Comparison of ENCODE assay signal across 14 cellular contexts in the genomic region with DNA sequence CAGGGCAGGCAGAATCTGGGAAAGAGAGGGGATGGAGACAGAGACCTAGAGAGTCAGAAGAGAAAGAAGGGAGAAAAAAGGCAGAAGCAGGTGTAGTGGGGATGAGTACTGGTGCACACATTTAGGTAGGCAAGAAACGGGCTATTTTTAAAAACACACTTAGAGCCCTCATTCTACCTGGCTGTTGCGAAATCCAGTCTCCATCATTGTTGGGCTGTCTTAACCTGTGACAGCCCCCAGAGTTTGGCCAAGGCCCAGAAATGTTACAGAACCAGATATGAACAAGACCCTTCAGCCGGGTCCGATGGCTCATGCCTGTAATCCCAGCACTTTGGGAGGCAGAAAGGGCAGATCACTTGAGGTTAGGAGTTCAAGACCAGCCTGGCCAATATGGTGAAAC. TPM values are rescaled to one million over a fixed set of nuclear protein-coding genes. Genes with fewer than 3 reads are reported as not detected.
DNase-seq lines count a peak whose midpoint lies in the region; ATAC-seq and TF ChIP-seq lines count a peak whose summit lies in the region.
"Had no signal": no experiment of that assay in that cellular context is flagged by ENCODE, and none has a peak within 500 bp of the region (broad histone marks: within the 10 kb centered on the region; RNA-seq: fewer than 3 reads in every experiment).

No MANE protein-coding gene starts in this region.

- no peak for TF ChIP-seq CTCF in parathyroid adenoma (IDR thresholded peaks at IDR 0.05)
- TF ChIP-seq CTCF in gastrocnemius medialis (IDR thresholded peaks at IDR 0.05 in 4 of 5, conservative IDR thresholded peaks at IDR 0.05 in 1 of 5), result no peak

- no peak for ATAC-seq in activated naive CD8-positive, alpha-beta T cell treated with anti-CD3 and anti-CD28 coated beads, Interleukin-2, amount 10 ng/mL, durations not matched to agents 7 days and 5 days (ENCODE audit: low read depth)
- no peak for ATAC-seq in activated naive CD8-positive, alpha-beta T cell treated with anti-CD3 and anti-CD28 coated beads, Interleukin-2, amount 50 U/mL, for 24 hours
- ATAC-seq in gastrocnemius medialis, result no peak
- ATAC-seq: Right ventricle myocardium inferior had no signal

- no peak overlapping the region for H3K4me3 Mint-ChIP-seq in activated naive CD8-positive, alpha-beta T cell treated with anti-CD3 and anti-CD28 coated beads, Interleukin-2, amount 10 ng/mL, durations not matched to agents 7 days and 5 days
- H3K4me3 Mint-ChIP-seq in activated naive CD8-positive, alpha-beta T cell treated with anti-CD3 and anti-CD28 coated beads, Interleukin-2, amount 50 U/mL, for 24 hours, result no peak overlapping the region
- H3K4me3 Mint-ChIP-seq: CD14-positive monocyte had no signal

- H3K36me3 ChIP-seq in parathyroid adenoma (ENCODE audit: control insufficient read depth, insufficient read depth, low read length) (no peaks in the 10 kb centered on the region), gastrocnemius medialis (no peaks in the 10 kb centered on the region)

- H3K4me1 ChIP-seq in parathyroid adenoma (peaks cover 16% of the 10 kb centered on the region), gastrocnemius medialis (no peaks in the 10 kb centered on the region)

- TF ChIP-seq POLR2A in gastrocnemius medialis (IDR thresholded peaks at IDR 0.05), result no peak

- H3K27me3 ChIP-seq in parathyroid adenoma (ENCODE audit: control insufficient read depth, insufficient read depth, low read length) (no peaks in the 10 kb centered on the region), gastrocnemius medialis (peaks cover 2 to 7% (median 4%) of the 10 kb centered on the region in 3 donors)

- H3K4me2 ChIP-seq in parathyroid adenoma (ENCODE audit: low read length), result no peak overlapping the region
- H3K4me2 ChIP-seq: SK-N-SH had no signal

- intact Hi-C loops in gastrocnemius medialis (cut with DNase I; ENCODE audit: low total_unique reads), result no loop called here

- peak overlapping the region; percentile 60 for H3K27ac Mint-ChIP-seq in activated naive CD8-positive, alpha-beta T cell treated with anti-CD3 and anti-CD28 coated beads, Interleukin-2, amount 10 ng/mL, durations not matched to agents 7 days and 5 days
- H3K27ac Mint-ChIP-seq in activated naive CD8-positive, alpha-beta T cell treated with anti-CD3 and anti-CD28 coated beads, Interleukin-2, amount 50 U/mL, for 24 hours, result no peak overlapping the region

- H3K9me3 ChIP-seq in parathyroid adenoma (ENCODE audit: control insufficient read depth, low read length) (no peaks in the 10 kb centered on the region), gastrocnemius medialis (no peaks in the 10 kb centered on the region)
- H3K9me3 ChIP-seq: SK-N-SH had no signal

- no peak overlapping the region for H3K4me3 ChIP-seq in parathyroid adenoma (ENCODE audit: low read depth, low read length)
- no peak overlapping the region for H3K4me3 ChIP-seq in gastrocnemius medialis

- H2AFZ ChIP-seq in parathyroid adenoma, result no peak overlapping the region

- no peaks in the 10 kb centered on the region for H3K79me2 ChIP-seq in parathyroid adenoma

- in situ Hi-C loops in gastrocnemius medialis (cut with MboI; ENCODE audit: low sequenced_read_pairs in 4 of 4), result no loop called here

- peaks cover 9% of the 10 kb centered on the region for H3K27me3 Mint-ChIP-seq in activated naive CD8-positive, alpha-beta T cell treated with anti-CD3 and anti-CD28 coated beads, Interleukin-2, amount 10 ng/mL, durations not matched to agents 7 days and 5 days
- H3K27me3 Mint-ChIP-seq in activated naive CD8-positive, alpha-beta T cell treated with anti-CD3 and anti-CD28 coated beads, Interleukin-2, amount 50 U/mL, for 24 hours, result peaks cover 6% of the 10 kb centered on the region

- H3K9ac ChIP-seq in parathyroid adenoma, result no peak overlapping the region
- H3K9ac ChIP-seq: SK-N-SH had no signal

- no peaks in the 10 kb centered on the region for H3K9me3 Mint-ChIP-seq in activated naive CD8-positive, alpha-beta T cell treated with anti-CD3 and anti-CD28 coated beads, Interleukin-2, amount 10 ng/mL, durations not matched to agents 7 days and 5 days
- H3K9me3 Mint-ChIP-seq in activated naive CD8-positive, alpha-beta T cell treated with anti-CD3 and anti-CD28 coated beads, Interleukin-2, amount 50 U/mL, for 24 hours, result no peaks in the 10 kb centered on the region
- H3K9me3 Mint-ChIP-seq: CD14-positive monocyte had no signal

- H3K27ac ChIP-seq in parathyroid adenoma, result peak overlapping the region; percentile 67
- no peak overlapping the region for H3K27ac ChIP-seq in gastrocnemius medialis

- peaks cover 13% of the 10 kb centered on the region for H3K4me1 Mint-ChIP-seq in activated naive CD8-positive, alpha-beta T cell treated with anti-CD3 and anti-CD28 coated beads, Interleukin-2, amount 10 ng/mL, durations not matched to agents 7 days and 5 days
- no peaks in the 10 kb centered on the region for H3K4me1 Mint-ChIP-seq in activated naive CD8-positive, alpha-beta T cell treated with anti-CD3 and anti-CD28 coated beads, Interleukin-2, amount 50 U/mL, for 24 hours
- H3K4me1 Mint-ChIP-seq: CD14-positive monocyte had no signal

- POLR2A ChIA-PET in activated naive CD8-positive, alpha-beta T cell treated with anti-CD3 and anti-CD28 coated beads, Interleukin-2, amount 10 ng/mL, durations not matched to agents 7 days and 5 days (lab: Charles Lee), result no interaction called here

- DNase-seq in activated naive CD8-positive, alpha-beta T cell treated with anti-CD3 and anti-CD28 coated beads, Interleukin-2, amount 10 ng/mL, durations not matched to agents 7 days and 5 days, result no peak
- DNase-seq in activated naive CD8-positive, alpha-beta T cell treated with anti-CD3 and anti-CD28 coated beads, Interleukin-2, amount 50 U/mL, for 24 hours, result no peak
- DNase-seq in gastrocnemius medialis, result no peak
- DNase-seq: COR-L47, DMS153, NCI-H1417, NCI-H1930, NCI-H2171, NCI-H510A, SK-N-SH had no signal

- H3K36me3 Mint-ChIP-seq in activated naive CD8-positive, alpha-beta T cell treated with anti-CD3 and anti-CD28 coated beads, Interleukin-2, amount 10 ng/mL, durations not matched to agents 7 days and 5 days, result no peaks in the 10 kb centered on the region
- H3K36me3 Mint-ChIP-seq in activated naive CD8-positive, alpha-beta T cell treated with anti-CD3 and anti-CD28 coated beads, Interleukin-2, amount 50 U/mL, for 24 hours (ENCODE audit: low read depth), result no peaks in the 10 kb centered on the region
- H3K36me3 Mint-ChIP-seq: CD14-positive monocyte had no signal

RNA-seq across cellular contexts. Expression of a gene that starts 12.6 kb away (rescaled TPM):
- 1 to 10 TPM; 1.1 to 1.8 TPM for total RNA-seq in activated naive CD8-positive, alpha-beta T cell treated with anti-CD3 and anti-CD28 coated beads, Interleukin-2, amount 10 ng/mL, durations not matched to agents 7 days and 5 days
- total RNA-seq in gastrocnemius medialis, result under 1 TPM in 1 of 4 donors, not detected in 3; 0.15 TPM
- total RNA-seq: A172 had no signal

RNA-seq across cellular contexts. Expression of a gene that starts 20.7 kb away (rescaled TPM):
- total RNA-seq in activated naive CD8-positive, alpha-beta T cell treated with anti-CD3 and anti-CD28 coated beads, Interleukin-2, amount 10 ng/mL, durations not matched to agents 7 days and 5 days, result not detected
- total RNA-seq in gastrocnemius medialis, result 1 to 10 TPM; 1.2 to 5.1 (median 2.0) TPM

RNA-seq across cellular contexts. Expression of a gene that starts 39.8 kb away (rescaled TPM):
- total RNA-seq in activated naive CD8-positive, alpha-beta T cell treated with anti-CD3 and anti-CD28 coated beads, Interleukin-2, amount 10 ng/mL, durations not matched to agents 7 days and 5 days, result not detected
- 1 to 10 TPM in 3 of 4 donors, under 1 TPM in 1; 0.53 to 3.3 (median 1.5) TPM for total RNA-seq in gastrocnemius medialis

RNA-seq across cellular contexts. Expression of a gene that starts 51.3 kb away (rescaled TPM):
- total RNA-seq in activated naive CD8-positive, alpha-beta T cell treated with anti-CD3 and anti-CD28 coated beads, Interleukin-2, amount 10 ng/mL, durations not matched to agents 7 days and 5 days, result 10 to 100 TPM; 59.0 to 59.1 TPM
- total RNA-seq in gastrocnemius medialis, result 10 to 100 TPM; 39.9 to 83.5 (median 70.6) TPM

RNA-seq across cellular contexts. Expression of a gene that starts 59.0 kb away (rescaled TPM):
- total RNA-seq in activated naive CD8-positive, alpha-beta T cell treated with anti-CD3 and anti-CD28 coated beads, Interleukin-2, amount 10 ng/mL, durations not matched to agents 7 days and 5 days, result not detected
- total RNA-seq in gastrocnemius medialis, result under 1 TPM in 1 of 4 donors, not detected in 3; 0.31 TPM
- total RNA-seq: A172 had no signal
